ENCODE assay signal across 8 cellular contexts in genomic region chr19:12782174-12782423, GRCh38. TPM values are rescaled to one million over a fixed set of nuclear protein-coding genes. Genes with fewer than 3 reads are reported as not detected.
A peak's percentile ranks its signal among the peaks of the same experiment; 100 is the strongest.
DNase-seq lines count a peak whose midpoint lies in the region; ATAC-seq, FAIRE-seq and TF ChIP-seq lines count a peak whose summit lies in the region.

No MANE protein-coding gene starts in this region.

- H3K27me3 ChIP-seq in kidney epithelial cell (ENCODE audit: control insufficient read depth, insufficient read depth, low read length) (no peaks in the 10 kb centered on the region), tibial artery (no peaks in the 10 kb centered on the region)

- H3K36me3 ChIP-seq in kidney epithelial cell (ENCODE audit: control insufficient read depth, insufficient read depth, low read length), result no peaks in the 10 kb centered on the region
- H3K36me3 ChIP-seq in tibial artery, result no peaks in the 10 kb centered on the region

- H3K4me1 Mint-ChIP-seq in activated T-cell treated with anti-CD3 and anti-CD28 coated beads, Interleukin-2, amount 50 U/mL, for 24 hours (ENCODE audit: low read depth), result peaks cover 43% of the 10 kb centered on the region
- H3K4me1 Mint-ChIP-seq in activated naive CD8-positive, alpha-beta T cell treated with anti-CD3 and anti-CD28 coated beads, Interleukin-2, amount 50 U/mL, for 24 hours, result peaks cover 51% of the 10 kb centered on the region

- H3K4me3 Mint-ChIP-seq in activated T-cell treated with anti-CD3 and anti-CD28 coated beads, Interleukin-2, amount 50 U/mL, for 24 hours, result peak overlapping the region; percentile 76
- peak overlapping the region; percentile 73 for H3K4me3 Mint-ChIP-seq in activated naive CD8-positive, alpha-beta T cell treated with anti-CD3 and anti-CD28 coated beads, Interleukin-2, amount 50 U/mL, for 24 hours

- no peaks in the 10 kb centered on the region for H3K27me3 Mint-ChIP-seq in activated T-cell treated with anti-CD3 and anti-CD28 coated beads, Interleukin-2, amount 50 U/mL, for 24 hours
- H3K27me3 Mint-ChIP-seq in activated naive CD8-positive, alpha-beta T cell treated with anti-CD3 and anti-CD28 coated beads, Interleukin-2, amount 50 U/mL, for 24 hours, result no peaks in the 10 kb centered on the region

- ATAC-seq in activated naive CD8-positive, alpha-beta T cell treated with anti-CD3 and anti-CD28 coated beads, Interleukin-2, amount 50 U/mL, for 24 hours, result no peak

- intact Hi-C loops in tibial artery (cut with DNase I; ENCODE audit: low total_unique reads), result no loop called here

- H3K36me3 Mint-ChIP-seq in activated T-cell treated with anti-CD3 and anti-CD28 coated beads, Interleukin-2, amount 50 U/mL, for 24 hours (ENCODE audit: low read depth), result no peaks in the 10 kb centered on the region
- no peaks in the 10 kb centered on the region for H3K36me3 Mint-ChIP-seq in activated naive CD8-positive, alpha-beta T cell treated with anti-CD3 and anti-CD28 coated beads, Interleukin-2, amount 50 U/mL, for 24 hours (ENCODE audit: low read depth)

- no peaks in the 10 kb centered on the region for H3K9me3 Mint-ChIP-seq in activated T-cell treated with anti-CD3 and anti-CD28 coated beads, Interleukin-2, amount 50 U/mL, for 24 hours
- H3K9me3 Mint-ChIP-seq in activated naive CD8-positive, alpha-beta T cell treated with anti-CD3 and anti-CD28 coated beads, Interleukin-2, amount 50 U/mL, for 24 hours, result no peaks in the 10 kb centered on the region

- TF ChIP-seq POLR2A in H54 (IDR thresholded peaks at IDR 0.05; ENCODE audit: low read depth, low read length), result no peak

- no peak for FAIRE-seq in H54 (lab: Jason Lieb, UNC)

- H3K27ac Mint-ChIP-seq in activated T-cell treated with anti-CD3 and anti-CD28 coated beads, Interleukin-2, amount 50 U/mL, for 24 hours, result no peak overlapping the region
- peak overlapping the region; percentile 96 for H3K27ac Mint-ChIP-seq in activated naive CD8-positive, alpha-beta T cell treated with anti-CD3 and anti-CD28 coated beads, Interleukin-2, amount 50 U/mL, for 24 hours

- H3K4me1 ChIP-seq in tibial artery, result peaks cover 5 to 76% (median 70%) of the 10 kb centered on the region in 4 donors

- no peaks in the 10 kb centered on the region for H3K9me3 ChIP-seq in tibial artery

- no peak for TF ChIP-seq CTCF in kidney epithelial cell (IDR thresholded peaks at IDR 0.05; ENCODE audit: insufficient read depth, low read length, poor library complexity, severe bottlenecking)
- no peak for TF ChIP-seq CTCF in tibial artery (IDR thresholded peaks at IDR 0.05)

- no peak for DNase-seq in activated T-cell treated with anti-CD3 and anti-CD28 coated beads, Interleukin-2, amount 50 U/mL, for 24 hours
- DNase-seq in activated T-cell treated with anti-CD3 and anti-CD28 coated beads, Interleukin-2, amount 50 U/mL, for 1 hour, result no peak
- DNase-seq in activated naive CD8-positive, alpha-beta T cell treated with anti-CD3 and anti-CD28 coated beads, Interleukin-2, amount 50 U/mL, for 24 hours, result no peak
- DNase-seq in kidney epithelial cell (ENCODE audit: low read depth), result no peak
- peak in 1 of 2 donors; percentile 68 for DNase-seq in tibial artery
- DNase-seq in H54 (ENCODE audit: insufficient read length, low spot score), result no peak
- no peak for DNase-seq in kidney tubule cell (ENCODE audit: low spot score)
- DNase-seq in T-helper 9 cell, result no peak

- H3K4me3 ChIP-seq in kidney epithelial cell (ENCODE audit: low read depth, low read length), result peak overlapping the region; percentile 27
- peak overlapping the region; percentile 51 to 64 for H3K4me3 ChIP-seq in tibial artery

- peak overlapping the region; percentile 98 to 99 for H3K27ac ChIP-seq in tibial artery

RNA-seq across cellular contexts. Expression of gene HOOK2, which starts 6.7 kb away (rescaled TPM):
- 38.7 and 44.1 TPM in 2 replicates for total RNA-seq in kidney epithelial cell

RNA-seq across cellular contexts. Expression of gene JUNB, which starts 9.2 kb away (rescaled TPM):
- 395 and 431 TPM in 2 replicates for total RNA-seq in kidney epithelial cell

RNA-seq across cellular contexts. Expression of gene PRDX2, which starts 19.5 kb away (rescaled TPM):
- total RNA-seq in kidney epithelial cell, result 366 and 396 TPM in 2 replicates

RNA-seq across cellular contexts. Expression of gene THSD8, which starts 19.8 kb away (rescaled TPM):
- total RNA-seq in kidney epithelial cell, result not detected in 2 replicates

RNA-seq across cellular contexts. Expression of gene RNASEH2A, which starts 24.3 kb away (rescaled TPM):
- total RNA-seq in kidney epithelial cell, result 17.0 and 24.8 TPM in 2 replicates
